ENCODE assay signal across 12 cellular contexts in genomic region chr7:142784736-142785135, GRCh38. TPM values are rescaled to one million over a fixed set of nuclear protein-coding genes. Genes with fewer than 3 reads are reported as not detected.
DNase-seq lines count a peak whose midpoint lies in the region; ATAC-seq and TF ChIP-seq lines count a peak whose summit lies in the region.
"Not testable (repeated sequence)": the region's sequence is repeated elsewhere in the genome, so short reads cannot be mapped to it uniquely, and the experiment has no call there.
"Had no signal": no experiment of that assay in that cellular context is flagged by ENCODE, and none has a peak within 500 bp of the region (broad histone marks: within the 10 kb centered on the region; RNA-seq: fewer than 3 reads in every experiment).

No MANE protein-coding gene starts in this region.

- CTCF ChIA-PET in activated CD4-positive, alpha-beta memory T cell treated with anti-CD3 and anti-CD28 coated beads, Interleukin-2, amount 10 ng/mL, durations not matched to agents 7 days and 5 days (lab: Charles Lee), result interaction anchor here (0.6 to 12.9 kb wide), 8 partner anchors 13 to 591 kb away, joined by 3 to 300 read pairs (median 8); no protein-coding TSS in a partner anchor

- H3K36me3 Mint-ChIP-seq in IgD-negative memory B cell, result not testable (repeated sequence)
- H3K36me3 Mint-ChIP-seq in T-helper 1 cell treated with Interleukin-12 subunit alpha and Interleukin-12 subunit beta and Interleukin-4 antibody, amounts not matched to agents 30 μg/mL and 1 μg/mL, for 36 hours (ENCODE audit: low read depth), result peaks cover 26% of the 10 kb centered on the region
- H3K36me3 Mint-ChIP-seq in activated CD4-positive, alpha-beta memory T cell treated with anti-CD3 and anti-CD28 coated beads, Interleukin-2, amount 10 ng/mL, durations not matched to agents 7 days and 5 days (ENCODE audit: low read depth), result peaks cover 30% of the 10 kb centered on the region
- H3K36me3 Mint-ChIP-seq in activated T-cell treated with anti-CD3 and anti-CD28 coated beads, Interleukin-2, amount 50 U/mL, for 72 hours (ENCODE audit: insufficient read depth in 2 of 2), result peaks cover 15 to 18% of the 10 kb centered on the region in 2 donors
- peaks cover 18% of the 10 kb centered on the region for H3K36me3 Mint-ChIP-seq in activated naive CD4-positive, alpha-beta T cell treated with anti-CD3 and anti-CD28 coated beads, Interleukin-2, amount 50 U/mL, for 24 hours
- H3K36me3 Mint-ChIP-seq in effector memory CD8-positive, alpha-beta T cell (ENCODE audit: insufficient read depth), result peaks cover 50% of the 10 kb centered on the region

- H3K4me1 Mint-ChIP-seq in IgD-negative memory B cell, result peaks cover 17 to 23% (median 18%) of the 10 kb centered on the region in 3 donors
- not testable (repeated sequence) for H3K4me1 Mint-ChIP-seq in T-helper 1 cell treated with Interleukin-12 subunit alpha and Interleukin-12 subunit beta and Interleukin-4 antibody, amounts not matched to agents 30 μg/mL and 1 μg/mL, for 36 hours (ENCODE audit: low read depth)
- peaks cover 18% of the 10 kb centered on the region for H3K4me1 Mint-ChIP-seq in activated CD4-positive, alpha-beta memory T cell treated with anti-CD3 and anti-CD28 coated beads, Interleukin-2, amount 10 ng/mL, durations not matched to agents 7 days and 5 days
- peaks cover 15% of the 10 kb centered on the region for H3K4me1 Mint-ChIP-seq in activated T-cell treated with anti-CD3 and anti-CD28 coated beads, Interleukin-2, amount 50 U/mL, for 72 hours (ENCODE audit: low read depth)
- H3K4me1 Mint-ChIP-seq in activated naive CD4-positive, alpha-beta T cell treated with anti-CD3 and anti-CD28 coated beads, Interleukin-2, amount 50 U/mL, for 24 hours, result peaks cover 13% of the 10 kb centered on the region
- H3K4me1 Mint-ChIP-seq in effector memory CD8-positive, alpha-beta T cell (ENCODE audit: low read depth in 2 of 2), result peaks cover 11 to 17% of the 10 kb centered on the region in 2 donors
- peaks cover 11% of the 10 kb centered on the region for H3K4me1 Mint-ChIP-seq in stimulated activated naive CD8-positive, alpha-beta T cell treated with anti-CD3 and anti-CD28 coated beads, Interleukin-15, amount 100 ng/mL, for 72 hours

- ATAC-seq in activated T-cell treated with anti-CD3 and anti-CD28 coated beads, Interleukin-2, amount 50 U/mL, for 72 hours (replicated peaks in 1 of 2), result peak; percentile 18 to 24
- peak; percentile 16 for ATAC-seq in effector memory CD8-positive, alpha-beta T cell (replicated peaks)
- peak; percentile 11 for ATAC-seq in stimulated activated naive CD8-positive, alpha-beta T cell treated with anti-CD3 and anti-CD28 coated beads, Interleukin-15, amount 100 ng/mL, for 72 hours

- H3K27me3 ChIP-seq in sigmoid colon, result not testable (repeated sequence)

- intact Hi-C loops in sigmoid colon (cut with DNase I), result loop anchor here (10.0 kb wide), 1 partner anchor 180 kb away; no protein-coding TSS in a partner anchor

- 75 to 76% methylated on average over 8 of the region's 8 CpGs for WGBS in sigmoid colon, 2 donors

- not testable (repeated sequence) for TF ChIP-seq CTCF in sigmoid colon (IDR thresholded peaks at IDR 0.05)

- H3K9me3 ChIP-seq in sigmoid colon, result not testable (repeated sequence)

- H3K36me3 ChIP-seq in sigmoid colon, result not testable (repeated sequence)

- H3K9me3 Mint-ChIP-seq in IgD-negative memory B cell; T-helper 1 cell treated with Interleukin-12 subunit alpha and Interleukin-12 subunit beta and Interleukin-4 antibody, amounts not matched to agents 30 μg/mL and 1 μg/mL, for 36 hours; activated CD4-positive, alpha-beta memory T cell treated with anti-CD3 and anti-CD28 coated beads, Interleukin-2, amount 10 ng/mL, durations not matched to agents 7 days and 5 days; activated T-cell treated with anti-CD3 and anti-CD28 coated beads, Interleukin-2, amount 50 U/mL, for 72 hours; activated naive CD4-positive, alpha-beta T cell treated with anti-CD3 and anti-CD28 coated beads, Interleukin-2, amount 50 U/mL, for 24 hours; effector memory CD8-positive, alpha-beta T cell; stimulated activated naive CD8-positive, alpha-beta T cell treated with anti-CD3 and anti-CD28 coated beads, Interleukin-15, amount 100 ng/mL, for 72 hours: not testable (repeated sequence)

- DNase-seq in activated CD4-positive, alpha-beta memory T cell treated with anti-CD3 and anti-CD28 coated beads, Interleukin-2, amount 10 ng/mL, durations not matched to agents 7 days and 5 days, result peak; percentile 59
- DNase-seq in activated T-cell treated with anti-CD3 and anti-CD28 coated beads, Interleukin-2, amount 50 U/mL, for 72 hours, result peak in 1 of 2 donors; percentile 29
- peak in 1 of 3 experiments; percentile 6 for DNase-seq in effector memory CD8-positive, alpha-beta T cell
- peak; percentile 6 for DNase-seq in sigmoid colon
- DNase-seq in stimulated activated naive CD8-positive, alpha-beta T cell treated with anti-CD3 and anti-CD28 coated beads, Interleukin-15, amount 100 ng/mL, for 72 hours, result peak; percentile 12 to 58

- TF ChIP-seq EP300 in sigmoid colon (IDR thresholded peaks at IDR 0.05), result not testable (repeated sequence)

- H3K4me3 Mint-ChIP-seq in IgD-negative memory B cell, result peak overlapping the region in 2 of 4 donors; percentile 9 to 22
- not testable (repeated sequence) for H3K4me3 Mint-ChIP-seq in T-helper 1 cell treated with Interleukin-12 subunit alpha and Interleukin-12 subunit beta and Interleukin-4 antibody, amounts not matched to agents 30 μg/mL and 1 μg/mL, for 36 hours
- peak overlapping the region; percentile 71 for H3K4me3 Mint-ChIP-seq in activated CD4-positive, alpha-beta memory T cell treated with anti-CD3 and anti-CD28 coated beads, Interleukin-2, amount 10 ng/mL, durations not matched to agents 7 days and 5 days
- H3K4me3 Mint-ChIP-seq in activated T-cell treated with anti-CD3 and anti-CD28 coated beads, Interleukin-2, amount 50 U/mL, for 72 hours, result peak overlapping the region; percentile 68 to 70
- peak overlapping the region; percentile 42 for H3K4me3 Mint-ChIP-seq in activated naive CD4-positive, alpha-beta T cell treated with anti-CD3 and anti-CD28 coated beads, Interleukin-2, amount 50 U/mL, for 24 hours
- H3K4me3 Mint-ChIP-seq in effector memory CD8-positive, alpha-beta T cell, result peak overlapping the region; percentile 77 to 92
- H3K4me3 Mint-ChIP-seq in stimulated activated naive CD8-positive, alpha-beta T cell treated with anti-CD3 and anti-CD28 coated beads, Interleukin-15, amount 100 ng/mL, for 72 hours, result peak overlapping the region; percentile 73 to 80

- not testable (repeated sequence) for TF ChIP-seq POLR2A in sigmoid colon (IDR thresholded peaks at IDR 0.05)

- H3K4me1 ChIP-seq in sigmoid colon, result not testable (repeated sequence)

- H3K27me3 Mint-ChIP-seq in IgD-negative memory B cell; T-helper 1 cell treated with Interleukin-12 subunit alpha and Interleukin-12 subunit beta and Interleukin-4 antibody, amounts not matched to agents 30 μg/mL and 1 μg/mL, for 36 hours (ENCODE audit: low read depth); activated CD4-positive, alpha-beta memory T cell treated with anti-CD3 and anti-CD28 coated beads, Interleukin-2, amount 10 ng/mL, durations not matched to agents 7 days and 5 days; activated T-cell treated with anti-CD3 and anti-CD28 coated beads, Interleukin-2, amount 50 U/mL, for 72 hours (ENCODE audit: low read depth); activated naive CD4-positive, alpha-beta T cell treated with anti-CD3 and anti-CD28 coated beads, Interleukin-2, amount 50 U/mL, for 24 hours; effector memory CD8-positive, alpha-beta T cell; stimulated activated naive CD8-positive, alpha-beta T cell treated with anti-CD3 and anti-CD28 coated beads, Interleukin-15, amount 100 ng/mL, for 72 hours: not testable (repeated sequence)

- not testable (repeated sequence) for H3K27ac ChIP-seq in sigmoid colon

- H3K27ac Mint-ChIP-seq in IgD-negative memory B cell, result peak overlapping the region in 2 of 3 donors; percentile 36 to 84
- peak overlapping the region; percentile 94 for H3K27ac Mint-ChIP-seq in T-helper 1 cell treated with Interleukin-12 subunit alpha and Interleukin-12 subunit beta and Interleukin-4 antibody, amounts not matched to agents 30 μg/mL and 1 μg/mL, for 36 hours
- H3K27ac Mint-ChIP-seq in activated CD4-positive, alpha-beta memory T cell treated with anti-CD3 and anti-CD28 coated beads, Interleukin-2, amount 10 ng/mL, durations not matched to agents 7 days and 5 days, result peak overlapping the region; percentile 89
- peak overlapping the region; percentile 98 for H3K27ac Mint-ChIP-seq in activated T-cell treated with anti-CD3 and anti-CD28 coated beads, Interleukin-2, amount 50 U/mL, for 72 hours
- peak overlapping the region; percentile 91 for H3K27ac Mint-ChIP-seq in activated naive CD4-positive, alpha-beta T cell treated with anti-CD3 and anti-CD28 coated beads, Interleukin-2, amount 50 U/mL, for 24 hours
- peak overlapping the region; percentile 97 to 99 for H3K27ac Mint-ChIP-seq in effector memory CD8-positive, alpha-beta T cell
- H3K27ac Mint-ChIP-seq in stimulated activated naive CD8-positive, alpha-beta T cell treated with anti-CD3 and anti-CD28 coated beads, Interleukin-15, amount 100 ng/mL, for 72 hours, result peak overlapping the region; percentile 96 to 99

- not testable (repeated sequence) for H3K4me3 ChIP-seq in sigmoid colon

- POLR2A ChIA-PET in activated CD4-positive, alpha-beta memory T cell treated with anti-CD3 and anti-CD28 coated beads, Interleukin-2, amount 10 ng/mL, durations not matched to agents 7 days and 5 days (lab: Charles Lee), result interaction anchor here (1.0 to 21.1 kb wide), 5 partner anchors 22 to 249 kb away, joined by 3 to 2273 read pairs (median 16); no protein-coding TSS in a partner anchor

RNA-seq across cellular contexts. Expression of gene PRSS2, which starts 14.0 kb away (rescaled TPM):
- not detected for polyA plus RNA-seq in IgD-negative memory B cell
- total RNA-seq in activated CD4-positive, alpha-beta memory T cell treated with anti-CD3 and anti-CD28 coated beads, Interleukin-2, amount 10 ng/mL, durations not matched to agents 7 days and 5 days, result not detected
- total RNA-seq in activated T-cell treated with anti-CD3 and anti-CD28 coated beads, Interleukin-2, amount 50 U/mL, for 72 hours, result not detected
- not detected for total RNA-seq in sigmoid colon
- polyA plus RNA-seq in sigmoid colon, result 10 to 100 TPM in 1 of 3 donors, 1 to 10 TPM in 2; 1.4 to 30.0 (median 3.0) TPM
- total RNA-seq: HT1080, IMR-90 had no signal
- polyA plus RNA-seq: CD14-positive monocyte, IMR-90 had no signal

RNA-seq across cellular contexts. Expression of gene PRSS1, which starts 35.5 kb away (rescaled TPM):
- polyA plus RNA-seq in IgD-negative memory B cell (not detected), sigmoid colon (10 to 100 TPM in 1 of 3 donors, 1 to 10 TPM in 1, under 1 TPM in 1; 0.67 to 25.8 (median 1.8) TPM)
- total RNA-seq in activated CD4-positive, alpha-beta memory T cell treated with anti-CD3 and anti-CD28 coated beads, Interleukin-2, amount 10 ng/mL, durations not matched to agents 7 days and 5 days, result not detected
- total RNA-seq in activated T-cell treated with anti-CD3 and anti-CD28 coated beads, Interleukin-2, amount 50 U/mL, for 72 hours, result not detected
- total RNA-seq in sigmoid colon, result not detected
- total RNA-seq: HT1080, IMR-90, Peyer's patch had no signal
- polyA plus RNA-seq: CD14-positive monocyte, IMR-90 had no signal
